In genomic region chr14:61277232-61277631, GRCh38 we compare ENCODE assay signal across 23 cellular contexts.
"Had no signal": no experiment of that assay in that cellular context is flagged by ENCODE, and none has a peak within 500 bp of the region (broad histone marks: within the 10 kb centered on the region; RNA-seq: fewer than 3 reads in every experiment).

No MANE protein-coding gene starts in this region.

- DNase-seq: activated CD4-positive, alpha-beta T cell treated with anti-CD3 and anti-CD28 coated beads, Interleukin-2, amount 50 U/mL, for 4 hours; activated effector memory CD4-positive, alpha-beta T cell treated with anti-CD3 and anti-CD28 coated beads, Interleukin-2, amount 50 U/mL, for 16 hours; activated T-cell treated with anti-CD3 and anti-CD28 coated beads, Interleukin-2, amount 50 U/mL, for 72 hours; adrenal gland; cerebellar nuclear complex; foreskin keratinocyte; hippocampal formation; islet precursor cell; left ventricle myocardium inferior; mesenchymal stem cell; mucosa of descending colon; naive thymus-derived CD4-positive, alpha-beta T cell; right lobe of liver; stimulated activated CD4-positive, alpha-beta T cell treated with anti-CD3 and anti-CD28 coated beads, Interleukin-4, amount 100 ng/mL, for 24 hours; stomach had no signal

- H3K36me3 ChIP-seq: adrenal gland, left ventricle myocardium inferior, neural progenitor cell, right lobe of liver, stomach had no signal

- H3K4me3 Mint-ChIP-seq: activated naive CD4-positive, alpha-beta T cell treated with anti-CD3 and anti-CD28 coated beads, Interleukin-2, amount 50 U/mL, for 24 hours; activated T-cell treated with anti-CD3 and anti-CD28 coated beads, Interleukin-2, amount 50 U/mL, for 72 hours; dendritic cell treated with granulocyte-macrophage colony-stimulating factor and Interleukin-4, amounts not matched to agents 40 ng/mL and 50 ng/mL, for 4 days; naive thymus-derived CD4-positive, alpha-beta T cell; neural progenitor cell; stimulated activated effector memory CD8-positive, alpha-beta T cell treated with anti-CD3 and anti-CD28 coated beads, Interleukin-12 subunit alpha, Interleukin-12 subunit beta, amount 100 ng/mL, for 72 hours; T-helper 2 cell treated with Interferon-gamma antibody and Interleukin-4, amounts not matched to agents 5 μg/mL and 100 μg/mL, for 36 hours had no signal

- FAIRE-seq: bronchial epithelial cell, TTC549 had no signal

- H3K27me3 Mint-ChIP-seq: activated naive CD4-positive, alpha-beta T cell treated with anti-CD3 and anti-CD28 coated beads, Interleukin-2, amount 50 U/mL, for 24 hours had no signal

- H3K27ac Mint-ChIP-seq: activated naive CD4-positive, alpha-beta T cell treated with anti-CD3 and anti-CD28 coated beads, Interleukin-2, amount 50 U/mL, for 24 hours; activated T-cell treated with anti-CD3 and anti-CD28 coated beads, Interleukin-2, amount 50 U/mL, for 72 hours; dendritic cell treated with granulocyte-macrophage colony-stimulating factor and Interleukin-4, amounts not matched to agents 40 ng/mL and 50 ng/mL, for 4 days; naive thymus-derived CD4-positive, alpha-beta T cell; neural progenitor cell; stimulated activated effector memory CD8-positive, alpha-beta T cell treated with anti-CD3 and anti-CD28 coated beads, Interleukin-12 subunit alpha, Interleukin-12 subunit beta, amount 100 ng/mL, for 72 hours; T-helper 2 cell treated with Interferon-gamma antibody and Interleukin-4, amounts not matched to agents 5 μg/mL and 100 μg/mL, for 36 hours; type B pancreatic cell had no signal

- H3K27me3 ChIP-seq: foreskin keratinocyte, right lobe of liver had no signal

- H3K9me3 Mint-ChIP-seq: activated naive CD4-positive, alpha-beta T cell treated with anti-CD3 and anti-CD28 coated beads, Interleukin-2, amount 50 U/mL, for 24 hours; activated T-cell treated with anti-CD3 and anti-CD28 coated beads, Interleukin-2, amount 50 U/mL, for 72 hours; dendritic cell treated with granulocyte-macrophage colony-stimulating factor and Interleukin-4, amounts not matched to agents 40 ng/mL and 50 ng/mL, for 4 days; naive thymus-derived CD4-positive, alpha-beta T cell; stimulated activated effector memory CD8-positive, alpha-beta T cell treated with anti-CD3 and anti-CD28 coated beads, Interleukin-12 subunit alpha, Interleukin-12 subunit beta, amount 100 ng/mL, for 72 hours; T-helper 2 cell treated with Interferon-gamma antibody and Interleukin-4, amounts not matched to agents 5 μg/mL and 100 μg/mL, for 36 hours; type B pancreatic cell had no signal

- H3K36me3 Mint-ChIP-seq: naive thymus-derived CD4-positive, alpha-beta T cell; neural progenitor cell; stimulated activated effector memory CD8-positive, alpha-beta T cell treated with anti-CD3 and anti-CD28 coated beads, Interleukin-12 subunit alpha, Interleukin-12 subunit beta, amount 100 ng/mL, for 72 hours; type B pancreatic cell had no signal

- H3K4me3 ChIP-seq: adrenal gland, left ventricle myocardium inferior, mucosa of descending colon, neural progenitor cell had no signal

- ATAC-seq: activated T-cell treated with anti-CD3 and anti-CD28 coated beads, Interleukin-2, amount 50 U/mL, for 72 hours; foreskin keratinocyte; mucosa of descending colon; naive thymus-derived CD4-positive, alpha-beta T cell; stimulated activated effector memory CD8-positive, alpha-beta T cell treated with anti-CD3 and anti-CD28 coated beads, Interleukin-12 subunit alpha, Interleukin-12 subunit beta, amount 100 ng/mL, for 72 hours had no signal

- H3K9me3 ChIP-seq: adrenal gland, left ventricle myocardium inferior, mucosa of descending colon, right lobe of liver, stomach had no signal

- H3K4me1 ChIP-seq: neural progenitor cell had no signal

- H3K9ac ChIP-seq: neural progenitor cell had no signal
